In genomic region chr10:72257051-72257892, GRCh38 we compare ENCODE assay signal across 8 cellular contexts. TPM values are rescaled to one million over a fixed set of nuclear protein-coding genes. Genes with fewer than 3 reads are reported as not detected.
DNase-seq lines count a peak whose midpoint lies in the region; ATAC-seq lines count a peak whose summit lies in the region.

No MANE protein-coding gene starts in this region.

- no peak overlapping the region for H4K5ac ChIP-seq in mesendoderm (ENCODE audit: low read length)

- H3K27me3 Mint-ChIP-seq in activated naive CD8-positive, alpha-beta T cell treated with anti-CD3 and anti-CD28 coated beads, Interleukin-2, amount 10 ng/mL, durations not matched to agents 7 days and 5 days = no peaks in the 10 kb centered on the region

- peak overlapping the region; percentile 61 for H3K27ac Mint-ChIP-seq in activated naive CD8-positive, alpha-beta T cell treated with anti-CD3 and anti-CD28 coated beads, Interleukin-2, amount 10 ng/mL, durations not matched to agents 7 days and 5 days

- peak overlapping the region; percentile 47 for H3K4me3 Mint-ChIP-seq in activated naive CD8-positive, alpha-beta T cell treated with anti-CD3 and anti-CD28 coated beads, Interleukin-2, amount 10 ng/mL, durations not matched to agents 7 days and 5 days

- H2AK5ac ChIP-seq in mesendoderm (ENCODE audit: low read length) = no peak overlapping the region

- peaks cover 70% of the 10 kb centered on the region for H3K4me1 Mint-ChIP-seq in activated naive CD8-positive, alpha-beta T cell treated with anti-CD3 and anti-CD28 coated beads, Interleukin-2, amount 10 ng/mL, durations not matched to agents 7 days and 5 days

- H3K56ac ChIP-seq in mesendoderm (ENCODE audit: low read length) = peak overlapping the region; percentile 7

- no peaks in the 10 kb centered on the region for H3K79me2 ChIP-seq in mesendoderm (ENCODE audit: control insufficient read depth, insufficient read depth, low read length)
- H3K79me2 ChIP-seq in Karpas-422 (ENCODE audit: low read length) = no peaks in the 10 kb centered on the region

- no peak overlapping the region for H2BK15ac ChIP-seq in mesendoderm (replicated peaks; ENCODE audit: low read depth)

- no peaks in the 10 kb centered on the region for H3K9me3 ChIP-seq in Karpas-422 (ENCODE audit: low read length)

- H3K4me1 ChIP-seq in mesendoderm (ENCODE audit: control insufficient read depth, low read depth, low read length) = peaks cover 13% of the 10 kb centered on the region
- peaks cover 35% of the 10 kb centered on the region for H3K4me1 ChIP-seq in Karpas-422 (ENCODE audit: low read length)

- no peak overlapping the region for H3K4me2 ChIP-seq in mesendoderm (ENCODE audit: low read length)
- H3K4me2 ChIP-seq in Karpas-422 (ENCODE audit: low read depth, low read length, poor library complexity, severe bottlenecking) = no peak overlapping the region

- H2AFZ ChIP-seq in Karpas-422 (ENCODE audit: low read length) = no peak overlapping the region; the same call in 1 of the 2 replicates

- H4K20me1 ChIP-seq in Karpas-422 (ENCODE audit: insufficient read depth, low read depth, low read length) = no peaks in the 10 kb centered on the region

- H3K9me3 Mint-ChIP-seq in activated naive CD8-positive, alpha-beta T cell treated with anti-CD3 and anti-CD28 coated beads, Interleukin-2, amount 10 ng/mL, durations not matched to agents 7 days and 5 days = no peaks in the 10 kb centered on the region

- H3K9me2 ChIP-seq in Karpas-422 (replicated peaks; ENCODE audit: insufficient read depth, low read length) = no peaks in the 10 kb centered on the region

- no peak overlapping the region for H3K18ac ChIP-seq in mesendoderm (ENCODE audit: low read length)

- H3K4me3 ChIP-seq in mesendoderm (ENCODE audit: low read length) (no peak overlapping the region), Karpas-422 (ENCODE audit: low read length) (no peak overlapping the region)

- no peak overlapping the region for H3K23ac ChIP-seq in mesendoderm (ENCODE audit: low read length)

- no CpG with 5 or more reads among the region's 8 CpGs for WGBS in mesendoderm (ENCODE audit: extremely low coverage, insufficient coverage, low lambda C conversion rate)

- POLR2A ChIA-PET in activated naive CD8-positive, alpha-beta T cell treated with anti-CD3 and anti-CD28 coated beads, Interleukin-2, amount 10 ng/mL, durations not matched to agents 7 days and 5 days (lab: Charles Lee) = interaction anchor here (0.7 to 10.9 kb wide), 6 partner anchors 9 to 78 kb away, joined by 3 to 225 read pairs (median 4); partner anchors contain the start of genes ASCC1 and DDIT4

- H2BK120ac ChIP-seq in mesendoderm (ENCODE audit: low read depth, low read length) = no peak overlapping the region

- H3K27me3 ChIP-seq in mesendoderm (ENCODE audit: insufficient read depth, low read length, poor library complexity) (no peaks in the 10 kb centered on the region), Karpas-422 (ENCODE audit: low read length) (no peaks in the 10 kb centered on the region)

- H3K27ac ChIP-seq in mesendoderm (ENCODE audit: low read depth, low read length) (no peak overlapping the region), Karpas-422 (ENCODE audit: low read length) (no peak overlapping the region)

- H4K8ac ChIP-seq in mesendoderm (ENCODE audit: low read depth, low read length) = no peak overlapping the region

- H3K9ac ChIP-seq in mesendoderm (ENCODE audit: low read length) = no peak overlapping the region
- H3K9ac ChIP-seq in Karpas-422 (ENCODE audit: low read length) = no peak overlapping the region

- H2BK5ac ChIP-seq in mesendoderm (ENCODE audit: low read length) = no peak overlapping the region

- no peak overlapping the region for H3K4ac ChIP-seq in mesendoderm (ENCODE audit: low read depth, low read length)

- H3K36me3 ChIP-seq in mesendoderm (ENCODE audit: control insufficient read depth, insufficient read depth, low read length) (no peaks in the 10 kb centered on the region), Karpas-422 (ENCODE audit: insufficient read depth, low read length) (no peaks in the 10 kb centered on the region)

- H3K36me3 Mint-ChIP-seq in activated naive CD8-positive, alpha-beta T cell treated with anti-CD3 and anti-CD28 coated beads, Interleukin-2, amount 10 ng/mL, durations not matched to agents 7 days and 5 days = no peaks in the 10 kb centered on the region

- ATAC-seq in HG02610 (IDR thresholded peaks at IDR 0.05; ENCODE audit: unreplicated experiment) (peak; percentile 37), GM21619 (IDR thresholded peaks at IDR 0.05; ENCODE audit: unreplicated experiment) (no peak), GM19324 (IDR thresholded peaks at IDR 0.05; ENCODE audit: low FRiP score, unreplicated experiment) (no peak), HG02763 (IDR thresholded peaks at IDR 0.05; ENCODE audit: unreplicated experiment) (no peak)
- ATAC-seq in activated naive CD8-positive, alpha-beta T cell treated with anti-CD3 and anti-CD28 coated beads, Interleukin-2, amount 10 ng/mL, durations not matched to agents 7 days and 5 days (ENCODE audit: low read depth) = no peak

- no peaks in the 10 kb centered on the region for H3K79me1 ChIP-seq in mesendoderm (ENCODE audit: low read length)

- DNase-seq in Ammon's horn (ENCODE audit: low spot score) (peak; percentile 59), mesendoderm (no peak), Karpas-422 (no peak)
- no peak for DNase-seq in activated naive CD8-positive, alpha-beta T cell treated with anti-CD3 and anti-CD28 coated beads, Interleukin-2, amount 10 ng/mL, durations not matched to agents 7 days and 5 days

RNA-seq across cellular contexts. Expression of gene DDIT4, which starts 16.5 kb away (rescaled TPM):
- total RNA-seq in activated naive CD8-positive, alpha-beta T cell treated with anti-CD3 and anti-CD28 coated beads, Interleukin-2, amount 10 ng/mL, durations not matched to agents 7 days and 5 days = 100 to 1,000 TPM; 150 to 159 TPM
- 13.6 TPM for polyA plus RNA-seq in mesendoderm (2013, experiment 1 of 2)
- polyA plus RNA-seq in mesendoderm (2013, experiment 2 of 2) = 13.8 TPM
- total RNA-seq in Karpas-422 (2014; rRNA removed; shearing (Covaris generic); ENCODE audit: low replicate concordance) = 331 and 583 TPM in 2 replicates

RNA-seq across cellular contexts. Expression of gene ASCC1, which starts 41.2 kb away (rescaled TPM):
- 10 to 100 TPM; 28.5 to 34.4 TPM for total RNA-seq in activated naive CD8-positive, alpha-beta T cell treated with anti-CD3 and anti-CD28 coated beads, Interleukin-2, amount 10 ng/mL, durations not matched to agents 7 days and 5 days
- polyA plus RNA-seq in mesendoderm (2013, experiment 1 of 2) = 31.3 TPM
- polyA plus RNA-seq in mesendoderm (2013, experiment 2 of 2) = 32.2 TPM
- 26.0 and 27.8 TPM in 2 replicates for total RNA-seq in Karpas-422 (2014; rRNA removed; shearing (Covaris generic); ENCODE audit: low replicate concordance)

RNA-seq across cellular contexts. Expression of gene ANAPC16, which starts 41.5 kb away (rescaled TPM):
- 10 to 100 TPM; 89.2 to 89.8 TPM for total RNA-seq in activated naive CD8-positive, alpha-beta T cell treated with anti-CD3 and anti-CD28 coated beads, Interleukin-2, amount 10 ng/mL, durations not matched to agents 7 days and 5 days
- polyA plus RNA-seq in mesendoderm (2013, experiment 1 of 2) = 46.8 TPM
- polyA plus RNA-seq in mesendoderm (2013, experiment 2 of 2) = 43.6 TPM
- total RNA-seq in Karpas-422 (2014; rRNA removed; shearing (Covaris generic); ENCODE audit: low replicate concordance) = 90.4 and 129 TPM in 2 replicates
